1 cellular context compared by ENCODE assay signal in the genomic region with DNA sequence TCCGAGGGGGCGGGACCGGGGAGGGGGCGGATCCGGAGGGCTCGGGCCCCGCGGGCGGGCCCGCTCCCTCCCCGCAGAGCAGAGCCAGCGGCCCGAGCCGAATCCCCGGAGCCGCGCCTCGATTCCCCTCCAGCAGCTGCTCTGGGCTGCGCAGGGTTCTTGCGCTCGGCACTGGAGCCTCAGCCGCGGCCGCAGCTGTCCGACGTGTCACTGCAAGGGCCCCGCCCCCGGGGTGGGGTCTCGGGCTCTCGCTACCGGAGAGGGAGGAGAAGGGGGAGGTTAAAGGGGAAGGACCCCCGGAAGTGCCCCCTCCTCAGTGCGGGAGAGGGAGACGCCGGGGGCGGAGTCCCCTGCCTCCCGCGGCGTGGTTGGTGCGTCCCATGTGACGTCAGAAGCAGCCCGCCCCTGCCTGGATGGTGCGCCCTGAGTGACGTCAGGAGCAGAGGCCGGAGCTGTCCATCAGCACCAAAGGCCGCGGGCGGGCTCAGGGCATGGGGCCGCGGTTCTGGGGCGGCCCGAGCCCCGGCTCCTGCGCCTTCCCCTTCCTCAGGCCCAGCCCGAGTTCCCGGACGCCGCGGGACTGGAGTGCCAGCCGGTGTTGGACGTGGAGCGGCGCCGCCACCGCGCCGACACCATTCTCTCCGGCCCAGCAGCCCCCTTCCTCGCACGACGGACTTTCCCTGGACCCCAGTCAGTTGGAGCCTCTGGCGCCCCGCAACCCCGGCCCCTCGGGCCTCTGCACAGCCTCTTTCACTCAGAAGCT.
TF ChIP-seq lines count a peak whose summit lies in the region.

A gene with protein sequence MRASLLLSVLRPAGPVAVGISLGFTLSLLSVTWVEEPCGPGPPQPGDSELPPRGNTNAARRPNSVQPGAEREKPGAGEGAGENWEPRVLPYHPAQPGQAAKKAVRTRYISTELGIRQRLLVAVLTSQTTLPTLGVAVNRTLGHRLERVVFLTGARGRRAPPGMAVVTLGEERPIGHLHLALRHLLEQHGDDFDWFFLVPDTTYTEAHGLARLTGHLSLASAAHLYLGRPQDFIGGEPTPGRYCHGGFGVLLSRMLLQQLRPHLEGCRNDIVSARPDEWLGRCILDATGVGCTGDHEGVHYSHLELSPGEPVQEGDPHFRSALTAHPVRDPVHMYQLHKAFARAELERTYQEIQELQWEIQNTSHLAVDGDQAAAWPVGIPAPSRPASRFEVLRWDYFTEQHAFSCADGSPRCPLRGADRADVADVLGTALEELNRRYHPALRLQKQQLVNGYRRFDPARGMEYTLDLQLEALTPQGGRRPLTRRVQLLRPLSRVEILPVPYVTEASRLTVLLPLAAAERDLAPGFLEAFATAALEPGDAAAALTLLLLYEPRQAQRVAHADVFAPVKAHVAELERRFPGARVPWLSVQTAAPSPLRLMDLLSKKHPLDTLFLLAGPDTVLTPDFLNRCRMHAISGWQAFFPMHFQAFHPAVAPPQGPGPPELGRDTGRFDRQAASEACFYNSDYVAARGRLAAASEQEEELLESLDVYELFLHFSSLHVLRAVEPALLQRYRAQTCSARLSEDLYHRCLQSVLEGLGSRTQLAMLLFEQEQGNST (minus strand): TSS at position 214 of the 763 bp plus-strand sequence. CDS start 271 bp downstream, outside the sequence.
A gene with protein sequence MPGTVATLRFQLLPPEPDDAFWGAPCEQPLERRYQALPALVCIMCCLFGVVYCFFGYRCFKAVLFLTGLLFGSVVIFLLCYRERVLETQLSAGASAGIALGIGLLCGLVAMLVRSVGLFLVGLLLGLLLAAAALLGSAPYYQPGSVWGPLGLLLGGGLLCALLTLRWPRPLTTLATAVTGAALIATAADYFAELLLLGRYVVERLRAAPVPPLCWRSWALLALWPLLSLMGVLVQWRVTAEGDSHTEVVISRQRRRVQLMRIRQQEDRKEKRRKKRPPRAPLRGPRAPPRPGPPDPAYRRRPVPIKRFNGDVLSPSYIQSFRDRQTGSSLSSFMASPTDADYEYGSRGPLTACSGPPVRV (plus strand): TSS at position 433 of the 763 bp plus-strand sequence. CDS start 700 bp downstream, outside the sequence.

TF ChIP-seq in K562, 482 proteins besides CTCF, POLR2A, EP300 and RAD21 (continued from another document and continues in another):
- TF ChIP-seq BCOR (IDR thresholded peaks at IDR 0.05), result no peak
- peak; percentile 70 for TF ChIP-seq TAF1 (IDR thresholded peaks at IDR 0.05; ENCODE audit: control insufficient read depth, extremely low read depth, insufficient read depth, low read length, severe bottlenecking)
- TF ChIP-seq, protein P1, sequence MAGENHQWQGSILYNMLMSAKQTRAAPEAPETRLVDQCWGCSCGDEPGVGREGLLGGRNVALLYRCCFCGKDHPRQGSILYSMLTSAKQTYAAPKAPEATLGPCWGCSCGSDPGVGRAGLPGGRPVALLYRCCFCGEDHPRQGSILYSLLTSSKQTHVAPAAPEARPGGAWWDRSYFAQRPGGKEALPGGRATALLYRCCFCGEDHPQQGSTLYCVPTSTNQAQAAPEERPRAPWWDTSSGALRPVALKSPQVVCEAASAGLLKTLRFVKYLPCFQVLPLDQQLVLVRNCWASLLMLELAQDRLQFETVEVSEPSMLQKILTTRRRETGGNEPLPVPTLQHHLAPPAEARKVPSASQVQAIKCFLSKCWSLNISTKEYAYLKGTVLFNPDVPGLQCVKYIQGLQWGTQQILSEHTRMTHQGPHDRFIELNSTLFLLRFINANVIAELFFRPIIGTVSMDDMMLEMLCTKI (IDR thresholded peaks at IDR 0.05; ENCODE audit: partially characterized antibody), result no peak
- TF ChIP-seq, protein P2, sequence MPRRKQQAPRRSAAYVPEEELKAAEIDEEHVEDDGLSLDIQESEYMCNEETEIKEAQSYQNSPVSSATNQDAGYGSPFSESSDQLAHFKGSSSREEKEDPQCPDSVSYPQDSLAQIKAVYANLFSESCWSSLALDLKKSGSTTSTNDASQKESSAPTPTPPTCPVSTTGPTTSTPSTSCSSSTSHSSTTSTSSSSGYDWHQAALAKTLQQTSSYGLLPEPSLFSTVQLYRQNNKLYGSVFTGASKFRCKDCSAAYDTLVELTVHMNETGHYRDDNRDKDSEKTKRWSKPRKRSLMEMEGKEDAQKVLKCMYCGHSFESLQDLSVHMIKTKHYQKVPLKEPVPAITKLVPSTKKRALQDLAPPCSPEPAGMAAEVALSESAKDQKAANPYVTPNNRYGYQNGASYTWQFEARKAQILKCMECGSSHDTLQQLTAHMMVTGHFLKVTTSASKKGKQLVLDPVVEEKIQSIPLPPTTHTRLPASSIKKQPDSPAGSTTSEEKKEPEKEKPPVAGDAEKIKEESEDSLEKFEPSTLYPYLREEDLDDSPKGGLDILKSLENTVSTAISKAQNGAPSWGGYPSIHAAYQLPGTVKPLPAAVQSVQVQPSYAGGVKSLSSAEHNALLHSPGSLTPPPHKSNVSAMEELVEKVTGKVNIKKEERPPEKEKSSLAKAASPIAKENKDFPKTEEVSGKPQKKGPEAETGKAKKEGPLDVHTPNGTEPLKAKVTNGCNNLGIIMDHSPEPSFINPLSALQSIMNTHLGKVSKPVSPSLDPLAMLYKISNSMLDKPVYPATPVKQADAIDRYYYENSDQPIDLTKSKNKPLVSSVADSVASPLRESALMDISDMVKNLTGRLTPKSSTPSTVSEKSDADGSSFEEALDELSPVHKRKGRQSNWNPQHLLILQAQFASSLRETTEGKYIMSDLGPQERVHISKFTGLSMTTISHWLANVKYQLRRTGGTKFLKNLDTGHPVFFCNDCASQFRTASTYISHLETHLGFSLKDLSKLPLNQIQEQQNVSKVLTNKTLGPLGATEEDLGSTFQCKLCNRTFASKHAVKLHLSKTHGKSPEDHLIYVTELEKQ (CRISPR knock-in tag; IDR thresholded peaks at IDR 0.05), result no peak
- peak; percentile 32; the same call in 1 of the 2 replicates for TF ChIP-seq L3MBTL2 (IDR thresholded peaks at IDR 0.05)
- no peak for TF ChIP-seq RBM34 (IDR thresholded peaks at IDR 0.05; ENCODE audit: borderline replicate concordance, insufficient read depth, low read length)
- TF ChIP-seq FOXK1 (CRISPR knock-in tag; IDR thresholded peaks at IDR 0.05; ENCODE audit: borderline replicate concordance), result no peak
- no peak for TF ChIP-seq CEBPB (tag; IDR thresholded peaks at IDR 0.05)
- TF ChIP-seq KAT2B (IDR thresholded peaks at IDR 0.05; ENCODE audit: low read depth, low read length), result no peak
- TF ChIP-seq SUPT5H (IDR thresholded peaks at IDR 0.05), result peak; percentile 59; the same call in 1 of the 2 replicates
- TF ChIP-seq RAD51 (IDR thresholded peaks at IDR 0.05; ENCODE audit: borderline replicate concordance, low read depth), result no peak
- peak; percentile 73; the same call in 1 of the 2 replicates for TF ChIP-seq MTA1 (IDR thresholded peaks at IDR 0.05; ENCODE audit: borderline replicate concordance)
- TF ChIP-seq, protein P3, sequence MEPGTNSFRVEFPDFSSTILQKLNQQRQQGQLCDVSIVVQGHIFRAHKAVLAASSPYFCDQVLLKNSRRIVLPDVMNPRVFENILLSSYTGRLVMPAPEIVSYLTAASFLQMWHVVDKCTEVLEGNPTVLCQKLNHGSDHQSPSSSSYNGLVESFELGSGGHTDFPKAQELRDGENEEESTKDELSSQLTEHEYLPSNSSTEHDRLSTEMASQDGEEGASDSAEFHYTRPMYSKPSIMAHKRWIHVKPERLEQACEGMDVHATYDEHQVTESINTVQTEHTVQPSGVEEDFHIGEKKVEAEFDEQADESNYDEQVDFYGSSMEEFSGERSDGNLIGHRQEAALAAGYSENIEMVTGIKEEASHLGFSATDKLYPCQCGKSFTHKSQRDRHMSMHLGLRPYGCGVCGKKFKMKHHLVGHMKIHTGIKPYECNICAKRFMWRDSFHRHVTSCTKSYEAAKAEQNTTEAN (CRISPR knock-in tag; IDR thresholded peaks at IDR 0.05), result no peak
- no peak for TF ChIP-seq PYGO2 (tag; IDR thresholded peaks at IDR 0.05)
- TF ChIP-seq, protein P4, sequence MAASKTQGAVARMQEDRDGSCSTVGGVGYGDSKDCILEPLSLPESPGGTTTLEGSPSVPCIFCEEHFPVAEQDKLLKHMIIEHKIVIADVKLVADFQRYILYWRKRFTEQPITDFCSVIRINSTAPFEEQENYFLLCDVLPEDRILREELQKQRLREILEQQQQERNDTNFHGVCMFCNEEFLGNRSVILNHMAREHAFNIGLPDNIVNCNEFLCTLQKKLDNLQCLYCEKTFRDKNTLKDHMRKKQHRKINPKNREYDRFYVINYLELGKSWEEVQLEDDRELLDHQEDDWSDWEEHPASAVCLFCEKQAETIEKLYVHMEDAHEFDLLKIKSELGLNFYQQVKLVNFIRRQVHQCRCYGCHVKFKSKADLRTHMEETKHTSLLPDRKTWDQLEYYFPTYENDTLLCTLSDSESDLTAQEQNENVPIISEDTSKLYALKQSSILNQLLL (CRISPR knock-in tag; IDR thresholded peaks at IDR 0.05; ENCODE audit: borderline replicate concordance), result no peak
- TF ChIP-seq BRD4 (IDR thresholded peaks at IDR 0.05), result no peak
- TF ChIP-seq, protein P5, sequence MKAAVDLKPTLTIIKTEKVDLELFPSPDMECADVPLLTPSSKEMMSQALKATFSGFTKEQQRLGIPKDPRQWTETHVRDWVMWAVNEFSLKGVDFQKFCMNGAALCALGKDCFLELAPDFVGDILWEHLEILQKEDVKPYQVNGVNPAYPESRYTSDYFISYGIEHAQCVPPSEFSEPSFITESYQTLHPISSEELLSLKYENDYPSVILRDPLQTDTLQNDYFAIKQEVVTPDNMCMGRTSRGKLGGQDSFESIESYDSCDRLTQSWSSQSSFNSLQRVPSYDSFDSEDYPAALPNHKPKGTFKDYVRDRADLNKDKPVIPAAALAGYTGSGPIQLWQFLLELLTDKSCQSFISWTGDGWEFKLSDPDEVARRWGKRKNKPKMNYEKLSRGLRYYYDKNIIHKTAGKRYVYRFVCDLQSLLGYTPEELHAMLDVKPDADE (conservative IDR thresholded peaks at IDR 0.05; ENCODE audit: control insufficient read depth, low read depth, low read length), result 0 out of 2 replicates have a peak, but pooled peaks have one; percentile 10
- TF ChIP-seq, protein P6, sequence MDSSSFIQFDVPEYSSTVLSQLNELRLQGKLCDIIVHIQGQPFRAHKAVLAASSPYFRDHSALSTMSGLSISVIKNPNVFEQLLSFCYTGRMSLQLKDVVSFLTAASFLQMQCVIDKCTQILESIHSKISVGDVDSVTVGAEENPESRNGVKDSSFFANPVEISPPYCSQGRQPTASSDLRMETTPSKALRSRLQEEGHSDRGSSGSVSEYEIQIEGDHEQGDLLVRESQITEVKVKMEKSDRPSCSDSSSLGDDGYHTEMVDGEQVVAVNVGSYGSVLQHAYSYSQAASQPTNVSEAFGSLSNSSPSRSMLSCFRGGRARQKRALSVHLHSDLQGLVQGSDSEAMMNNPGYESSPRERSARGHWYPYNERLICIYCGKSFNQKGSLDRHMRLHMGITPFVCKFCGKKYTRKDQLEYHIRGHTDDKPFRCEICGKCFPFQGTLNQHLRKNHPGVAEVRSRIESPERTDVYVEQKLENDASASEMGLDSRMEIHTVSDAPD (CRISPR knock-in tag; IDR thresholded peaks at IDR 0.05), result no peak
- TF ChIP-seq SIX5 (IDR thresholded peaks at IDR 0.05; ENCODE audit: borderline replicate concordance in 1 of 2, insufficient read depth in 1 of 2, low read depth in 1 of 2, low read length in 2 of 2), result no peak
- no peak for TF ChIP-seq BRF1 (IDR thresholded peaks at IDR 0.05; ENCODE audit: borderline replicate concordance, extremely low read depth, insufficient read length)
- TF ChIP-seq, protein P7, sequence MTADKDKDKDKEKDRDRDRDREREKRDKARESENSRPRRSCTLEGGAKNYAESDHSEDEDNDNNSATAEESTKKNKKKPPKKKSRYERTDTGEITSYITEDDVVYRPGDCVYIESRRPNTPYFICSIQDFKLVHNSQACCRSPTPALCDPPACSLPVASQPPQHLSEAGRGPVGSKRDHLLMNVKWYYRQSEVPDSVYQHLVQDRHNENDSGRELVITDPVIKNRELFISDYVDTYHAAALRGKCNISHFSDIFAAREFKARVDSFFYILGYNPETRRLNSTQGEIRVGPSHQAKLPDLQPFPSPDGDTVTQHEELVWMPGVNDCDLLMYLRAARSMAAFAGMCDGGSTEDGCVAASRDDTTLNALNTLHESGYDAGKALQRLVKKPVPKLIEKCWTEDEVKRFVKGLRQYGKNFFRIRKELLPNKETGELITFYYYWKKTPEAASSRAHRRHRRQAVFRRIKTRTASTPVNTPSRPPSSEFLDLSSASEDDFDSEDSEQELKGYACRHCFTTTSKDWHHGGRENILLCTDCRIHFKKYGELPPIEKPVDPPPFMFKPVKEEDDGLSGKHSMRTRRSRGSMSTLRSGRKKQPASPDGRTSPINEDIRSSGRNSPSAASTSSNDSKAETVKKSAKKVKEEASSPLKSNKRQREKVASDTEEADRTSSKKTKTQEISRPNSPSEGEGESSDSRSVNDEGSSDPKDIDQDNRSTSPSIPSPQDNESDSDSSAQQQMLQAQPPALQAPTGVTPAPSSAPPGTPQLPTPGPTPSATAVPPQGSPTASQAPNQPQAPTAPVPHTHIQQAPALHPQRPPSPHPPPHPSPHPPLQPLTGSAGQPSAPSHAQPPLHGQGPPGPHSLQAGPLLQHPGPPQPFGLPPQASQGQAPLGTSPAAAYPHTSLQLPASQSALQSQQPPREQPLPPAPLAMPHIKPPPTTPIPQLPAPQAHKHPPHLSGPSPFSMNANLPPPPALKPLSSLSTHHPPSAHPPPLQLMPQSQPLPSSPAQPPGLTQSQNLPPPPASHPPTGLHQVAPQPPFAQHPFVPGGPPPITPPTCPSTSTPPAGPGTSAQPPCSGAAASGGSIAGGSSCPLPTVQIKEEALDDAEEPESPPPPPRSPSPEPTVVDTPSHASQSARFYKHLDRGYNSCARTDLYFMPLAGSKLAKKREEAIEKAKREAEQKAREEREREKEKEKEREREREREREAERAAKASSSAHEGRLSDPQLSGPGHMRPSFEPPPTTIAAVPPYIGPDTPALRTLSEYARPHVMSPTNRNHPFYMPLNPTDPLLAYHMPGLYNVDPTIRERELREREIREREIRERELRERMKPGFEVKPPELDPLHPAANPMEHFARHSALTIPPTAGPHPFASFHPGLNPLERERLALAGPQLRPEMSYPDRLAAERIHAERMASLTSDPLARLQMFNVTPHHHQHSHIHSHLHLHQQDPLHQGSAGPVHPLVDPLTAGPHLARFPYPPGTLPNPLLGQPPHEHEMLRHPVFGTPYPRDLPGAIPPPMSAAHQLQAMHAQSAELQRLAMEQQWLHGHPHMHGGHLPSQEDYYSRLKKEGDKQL (CRISPR knock-in tag; IDR thresholded peaks at IDR 0.05; ENCODE audit: borderline replicate concordance), result no peak
- no peak for TF ChIP-seq ELF4 (CRISPR knock-in tag; IDR thresholded peaks at IDR 0.05)
